Comparison of ENCODE assay signal across 16 cellular contexts in genomic region chr4:169615467-169616106, GRCh38. TPM values are rescaled to one million over a fixed set of nuclear protein-coding genes. Genes with fewer than 3 reads are reported as not detected.
DNase-seq lines count a peak whose midpoint lies in the region; ATAC-seq lines count a peak whose summit lies in the region.
"Had no signal": no experiment of that assay in that cellular context is flagged by ENCODE, and none has a peak within 500 bp of the region (broad histone marks: within the 10 kb centered on the region; RNA-seq: fewer than 3 reads in every experiment).

No MANE protein-coding gene starts in this region.

- POLR2A ChIA-PET in naive thymus-derived CD4-positive, alpha-beta T cell (lab: Charles Lee) = no interaction called here

- H3K27me3 Mint-ChIP-seq in activated T-cell treated with anti-CD3 and anti-CD28 coated beads, Interleukin-2, amount 50 U/mL, for 24 hours = no peaks in the 10 kb centered on the region
- no peaks in the 10 kb centered on the region for H3K27me3 Mint-ChIP-seq in activated T-helper 2 cell treated with anti-CD3 and anti-CD28 coated beads, Interferon-gamma antibody, Interleukin-2, Interleukin-4, amounts not matched to agents 10 μg/mL and 5 μg/mL and 100 μg/mL, durations not matched to agents 14 hours and 24 hours and 36 hours (ENCODE audit: low read depth)
- H3K27me3 Mint-ChIP-seq in naive thymus-derived CD4-positive, alpha-beta T cell = no peaks in the 10 kb centered on the region

- H3K36me3 ChIP-seq in naive thymus-derived CD4-positive, alpha-beta T cell (ENCODE audit: control insufficient read depth in 2 of 3, insufficient read depth in 3 of 3, low read length in 3 of 3) = peaks cover 0 to 11% (median 0%) of the 10 kb centered on the region in 3 experiments
- H3K36me3 ChIP-seq: spleen, thyroid gland had no signal

- CTCF ChIA-PET in naive thymus-derived CD4-positive, alpha-beta T cell (lab: Charles Lee) = interaction anchor here (1.0 to 1.3 kb wide), 2 partner anchors 11 to 195 kb away, joined by 3 read pairs; no protein-coding TSS in a partner anchor

- no peak overlapping the region for H3K4me3 Mint-ChIP-seq in activated T-cell treated with anti-CD3 and anti-CD28 coated beads, Interleukin-2, amount 50 U/mL, for 24 hours
- H3K4me3 Mint-ChIP-seq in activated T-helper 2 cell treated with anti-CD3 and anti-CD28 coated beads, Interferon-gamma antibody, Interleukin-2, Interleukin-4, amounts not matched to agents 10 μg/mL and 5 μg/mL and 100 μg/mL, durations not matched to agents 14 hours and 24 hours and 36 hours (ENCODE audit: low read depth) = no peak overlapping the region
- H3K4me3 Mint-ChIP-seq in naive thymus-derived CD4-positive, alpha-beta T cell = peak overlapping the region in 1 of 10 donors; percentile 22

- H3K4me1 ChIP-seq in naive thymus-derived CD4-positive, alpha-beta T cell (ENCODE audit: control insufficient read depth in 2 of 2, insufficient read depth in 2 of 2, low read length in 2 of 2) = peaks cover 14 to 34% of the 10 kb centered on the region in 2 donors

- no peaks in the 10 kb centered on the region for H3K9me3 ChIP-seq in naive thymus-derived CD4-positive, alpha-beta T cell (ENCODE audit: control insufficient read depth in 2 of 3, low read length in 3 of 3)
- H3K9me3 ChIP-seq: spleen, thyroid gland had no signal

- no peak for ATAC-seq in naive thymus-derived CD4-positive, alpha-beta T cell
- no peak for ATAC-seq in HG02885 (IDR thresholded peaks at IDR 0.05; ENCODE audit: poor library complexity, unreplicated experiment)

- no peaks in the 10 kb centered on the region for H3K27me3 ChIP-seq in naive thymus-derived CD4-positive, alpha-beta T cell (ENCODE audit: control insufficient read depth in 2 of 2, insufficient read depth in 2 of 2, low read length in 2 of 2)
- H3K27me3 ChIP-seq: dorsolateral prefrontal cortex, spleen, thyroid gland had no signal

- no peak for DNase-seq in activated T-cell treated with anti-CD3 and anti-CD28 coated beads, Interleukin-2, amount 50 U/mL, for 24 hours
- DNase-seq in activated T-cell treated with anti-CD3 and anti-CD28 coated beads for 4 hours = no peak
- DNase-seq in NCI-H226 = peak; percentile 24
- no peak for DNase-seq in activated T-helper 2 cell treated with anti-CD3 and anti-CD28 coated beads, Interferon-gamma antibody, Interleukin-2, Interleukin-4, amounts not matched to agents 10 μg/mL and 5 μg/mL and 100 μg/mL, durations not matched to agents 14 hours and 24 hours and 36 hours (ENCODE audit: low spot score)
- DNase-seq in naive thymus-derived CD4-positive, alpha-beta T cell = no peak
- no peak for DNase-seq in DMS114 treated with DMSO at 0.1 percent for 48 hours (lab: John Stamatoyannopoulos, UW; ENCODE audit: unreplicated experiment)
- no peak for DNase-seq in medulla oblongata (ENCODE audit: extremely low spot score)
- DNase-seq: aorta, dorsolateral prefrontal cortex, Kasumi-1, NCI-H524 treated with DMSO at 0.1 percent for 48 hours, spleen, thyroid gland had no signal

- intact Hi-C loops in activated T-helper 2 cell treated with anti-CD3 and anti-CD28 coated beads, Interferon-gamma antibody, Interleukin-2, Interleukin-4, amounts not matched to agents 10 μg/mL and 5 μg/mL and 100 μg/mL, durations not matched to agents 14 hours and 24 hours and 36 hours (cut with micrococcal nuclease) = loop anchor here (10.0 kb wide), 2 partner anchors 201 to 751 kb away; no protein-coding TSS in a partner anchor
- intact Hi-C loops in naive thymus-derived CD4-positive, alpha-beta T cell (cut with micrococcal nuclease) = no loop called here

- H3K27ac Mint-ChIP-seq in activated T-cell treated with anti-CD3 and anti-CD28 coated beads, Interleukin-2, amount 50 U/mL, for 24 hours = peak overlapping the region; percentile 82
- H3K27ac Mint-ChIP-seq in activated T-helper 2 cell treated with anti-CD3 and anti-CD28 coated beads, Interferon-gamma antibody, Interleukin-2, Interleukin-4, amounts not matched to agents 10 μg/mL and 5 μg/mL and 100 μg/mL, durations not matched to agents 14 hours and 24 hours and 36 hours = peak overlapping the region; percentile 77
- peak overlapping the region in 6 of 9 donors; percentile 32 to 95 (median 60) for H3K27ac Mint-ChIP-seq in naive thymus-derived CD4-positive, alpha-beta T cell

- no peak overlapping the region for H3K27ac ChIP-seq in naive thymus-derived CD4-positive, alpha-beta T cell (ENCODE audit: low read depth, low read length)
- H3K27ac ChIP-seq: dorsolateral prefrontal cortex, RWPE1, spleen, thyroid gland had no signal

- no peak overlapping the region for H3K4me3 ChIP-seq in naive thymus-derived CD4-positive, alpha-beta T cell (ENCODE audit: low read length)
- H3K4me3 ChIP-seq: dorsolateral prefrontal cortex, lung, spleen, thyroid gland had no signal

- peaks cover 17% of the 10 kb centered on the region for H3K36me3 Mint-ChIP-seq in activated T-cell treated with anti-CD3 and anti-CD28 coated beads, Interleukin-2, amount 50 U/mL, for 24 hours (ENCODE audit: low read depth)
- H3K36me3 Mint-ChIP-seq in activated T-helper 2 cell treated with anti-CD3 and anti-CD28 coated beads, Interferon-gamma antibody, Interleukin-2, Interleukin-4, amounts not matched to agents 10 μg/mL and 5 μg/mL and 100 μg/mL, durations not matched to agents 14 hours and 24 hours and 36 hours (ENCODE audit: low read depth) = no peaks in the 10 kb centered on the region
- H3K36me3 Mint-ChIP-seq in naive thymus-derived CD4-positive, alpha-beta T cell = no peaks in the 10 kb centered on the region

- H3K9me3 Mint-ChIP-seq in activated T-cell treated with anti-CD3 and anti-CD28 coated beads, Interleukin-2, amount 50 U/mL, for 24 hours = no peaks in the 10 kb centered on the region
- H3K9me3 Mint-ChIP-seq in activated T-helper 2 cell treated with anti-CD3 and anti-CD28 coated beads, Interferon-gamma antibody, Interleukin-2, Interleukin-4, amounts not matched to agents 10 μg/mL and 5 μg/mL and 100 μg/mL, durations not matched to agents 14 hours and 24 hours and 36 hours = no peaks in the 10 kb centered on the region
- H3K9me3 Mint-ChIP-seq in naive thymus-derived CD4-positive, alpha-beta T cell = no peaks in the 10 kb centered on the region

- peaks cover 65% of the 10 kb centered on the region for H3K4me1 Mint-ChIP-seq in activated T-cell treated with anti-CD3 and anti-CD28 coated beads, Interleukin-2, amount 50 U/mL, for 24 hours (ENCODE audit: low read depth)
- peaks cover 61% of the 10 kb centered on the region for H3K4me1 Mint-ChIP-seq in activated T-helper 2 cell treated with anti-CD3 and anti-CD28 coated beads, Interferon-gamma antibody, Interleukin-2, Interleukin-4, amounts not matched to agents 10 μg/mL and 5 μg/mL and 100 μg/mL, durations not matched to agents 14 hours and 24 hours and 36 hours (ENCODE audit: low read depth)
- peaks cover 17 to 70% (median 55%) of the 10 kb centered on the region in 7 donors for H3K4me1 Mint-ChIP-seq in naive thymus-derived CD4-positive, alpha-beta T cell

RNA-seq across cellular contexts. Expression of gene NEK1, which starts 3.2 kb away (rescaled TPM):
- 9.4 and 11.1 TPM in 2 replicates for total RNA-seq in activated T-helper 2 cell treated with anti-CD3 and anti-CD28 coated beads, Interferon-gamma antibody, Interleukin-2, Interleukin-4, amounts not matched to agents 10 μg/mL and 5 μg/mL and 100 μg/mL, durations not matched to agents 14 hours and 24 hours and 36 hours
- total RNA-seq in naive thymus-derived CD4-positive, alpha-beta T cell = 10 to 100 TPM; 13.7 to 21.0 (median 17.4) TPM
- polyA plus RNA-seq in naive thymus-derived CD4-positive, alpha-beta T cell = 10 to 100 TPM in 1 of 2 donors, 1 to 10 TPM in 1; 7.8 to 11.9 TPM

RNA-seq across cellular contexts. Expression of gene CLCN3, which starts 4.8 kb away (rescaled TPM):
- total RNA-seq in activated T-helper 2 cell treated with anti-CD3 and anti-CD28 coated beads, Interferon-gamma antibody, Interleukin-2, Interleukin-4, amounts not matched to agents 10 μg/mL and 5 μg/mL and 100 μg/mL, durations not matched to agents 14 hours and 24 hours and 36 hours = 23.8 and 25.6 TPM in 2 replicates
- total RNA-seq in naive thymus-derived CD4-positive, alpha-beta T cell = 10 to 100 TPM; 15.5 to 35.0 (median 29.3) TPM
- polyA plus RNA-seq in naive thymus-derived CD4-positive, alpha-beta T cell = 10 to 100 TPM in 1 of 2 donors, 1 to 10 TPM in 1; 7.6 to 17.7 TPM
